In the genomic region with DNA sequence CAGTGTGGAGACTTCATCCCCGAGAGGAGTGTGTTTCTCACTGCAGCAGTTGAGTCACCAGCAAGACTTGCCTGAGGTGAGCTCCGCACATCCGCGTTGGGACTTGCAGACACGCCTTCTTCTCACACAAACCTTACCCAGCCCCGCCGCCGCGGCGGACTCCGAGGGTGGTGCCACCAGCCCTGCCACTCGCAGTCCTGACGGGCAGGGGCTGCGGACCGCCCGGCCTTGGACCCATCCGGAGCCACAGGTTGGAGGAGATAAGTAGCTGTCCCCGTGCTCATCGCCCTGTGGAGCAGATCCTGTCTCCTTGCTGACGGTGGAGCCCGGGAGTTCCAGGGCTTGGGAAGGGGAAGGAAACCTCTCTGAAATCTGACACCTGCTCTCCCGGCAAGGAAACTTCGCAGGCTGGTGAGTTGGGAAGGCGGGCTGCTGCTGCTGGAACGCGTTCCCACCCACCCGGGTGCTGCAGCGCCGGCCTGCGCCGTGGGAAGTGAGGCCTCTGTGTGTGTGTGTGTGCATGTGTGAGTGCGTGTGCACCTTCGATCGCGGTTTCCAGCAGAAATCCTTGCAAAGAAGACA, we compare ENCODE assay signal across 8 cellular contexts. TPM values are rescaled to one million over a fixed set of nuclear protein-coding genes. Genes with fewer than 3 reads are reported as not detected.
A peak's percentile ranks its signal among the peaks of the same experiment; 100 is the strongest.
DNase-seq lines count a peak whose midpoint lies in the region; ATAC-seq and TF ChIP-seq lines count a peak whose summit lies in the region.

A gene with protein sequence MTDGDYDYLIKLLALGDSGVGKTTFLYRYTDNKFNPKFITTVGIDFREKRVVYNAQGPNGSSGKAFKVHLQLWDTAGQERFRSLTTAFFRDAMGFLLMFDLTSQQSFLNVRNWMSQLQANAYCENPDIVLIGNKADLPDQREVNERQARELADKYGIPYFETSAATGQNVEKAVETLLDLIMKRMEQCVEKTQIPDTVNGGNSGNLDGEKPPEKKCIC (plus strand): TSS at position 188 of the 582 bp plus-strand sequence. CDS start 49,109 bp downstream, outside the sequence.

- peaks cover 19% of the 10 kb centered on the region for H3K4me1 Mint-ChIP-seq in activated CD8-positive, alpha-beta memory T cell treated with anti-CD3 and anti-CD28 coated beads, Interleukin-2, amount 10 ng/mL, durations not matched to agents 7 days and 5 days
- peaks cover 4% of the 10 kb centered on the region for H3K4me1 Mint-ChIP-seq in endothelial cell (ENCODE audit: unreplicated experiment)
- H3K4me1 Mint-ChIP-seq in mesothelial cell of epicardium: peaks cover 17% of the 10 kb centered on the region

- peaks cover 2% of the 10 kb centered on the region for H3K9me3 Mint-ChIP-seq in activated CD8-positive, alpha-beta memory T cell treated with anti-CD3 and anti-CD28 coated beads, Interleukin-2, amount 10 ng/mL, durations not matched to agents 7 days and 5 days (ENCODE audit: low read depth)
- no peaks in the 10 kb centered on the region for H3K9me3 Mint-ChIP-seq in endothelial cell (ENCODE audit: unreplicated experiment)
- H3K9me3 Mint-ChIP-seq in mesothelial cell of epicardium: peaks cover 14% of the 10 kb centered on the region

- DNase-seq in SIG-M5 treated with dmso at 0.1 percent for 504 hours (lab: John Stamatoyannopoulos, UW; ENCODE audit: unreplicated experiment) (peak; percentile 22), SIG-M5 (lab: John Stamatoyannopoulos, UW) (no peak), NCI-H526 treated with DMSO at 0.1 percent for 48 hours (lab: John Stamatoyannopoulos, UW) (peak; percentile 47), endothelial cell (ENCODE audit: low spot score) (peak; percentile 65), mesothelial cell of epicardium (ENCODE audit: low spot score in 2 of 2, unreplicated experiment in 2 of 2) (peak; percentile 43 to 78)
- peak; percentile 85 for DNase-seq in activated CD8-positive, alpha-beta memory T cell treated with anti-CD3 and anti-CD28 coated beads, Interleukin-2, amount 10 ng/mL, durations not matched to agents 7 days and 5 days
- DNase-seq in stimulated activated CD8-positive, alpha-beta memory T cell treated with anti-CD3 and anti-CD28 coated beads, Interleukin-12 subunit alpha, Interleukin-12 subunit beta, amount 100 ng/mL, for 4 hours (ENCODE audit: low read depth): peak; percentile 43

- CTCF ChIA-PET in activated CD8-positive, alpha-beta memory T cell treated with anti-CD3 and anti-CD28 coated beads, Interleukin-2, amount 10 ng/mL, durations not matched to agents 7 days and 5 days (lab: Charles Lee): interaction anchor here (0.9 to 2.0 kb wide), 3 partner anchors 9 to 155 kb away, joined by 3 to 5 read pairs (median 3); no protein-coding TSS in a partner anchor

- no peak for TF ChIP-seq CTCF in endothelial cell (IDR thresholded peaks at IDR 0.05; ENCODE audit: unreplicated experiment)
- no peak for TF ChIP-seq CTCF in mesothelial cell of epicardium (IDR thresholded peaks at IDR 0.05; ENCODE audit: unreplicated experiment)

- peak within 1 kb of the TSS; percentile 50 for H3K27ac Mint-ChIP-seq in activated CD8-positive, alpha-beta memory T cell treated with anti-CD3 and anti-CD28 coated beads, Interleukin-2, amount 10 ng/mL, durations not matched to agents 7 days and 5 days
- no peak within 1 kb of the TSS for H3K27ac Mint-ChIP-seq in endothelial cell (ENCODE audit: unreplicated experiment)
- H3K27ac Mint-ChIP-seq in mesothelial cell of epicardium: peak within 1 kb of the TSS; percentile 70

- peak within 1 kb of the TSS; percentile 77 for H3K4me3 Mint-ChIP-seq in activated CD8-positive, alpha-beta memory T cell treated with anti-CD3 and anti-CD28 coated beads, Interleukin-2, amount 10 ng/mL, durations not matched to agents 7 days and 5 days
- peak within 1 kb of the TSS; percentile 77 for H3K4me3 Mint-ChIP-seq in endothelial cell (ENCODE audit: unreplicated experiment)
- peak within 1 kb of the TSS; percentile 78 for H3K4me3 Mint-ChIP-seq in mesothelial cell of epicardium

- peaks cover 10% of the 10 kb centered on the region for H3K27me3 Mint-ChIP-seq in activated CD8-positive, alpha-beta memory T cell treated with anti-CD3 and anti-CD28 coated beads, Interleukin-2, amount 10 ng/mL, durations not matched to agents 7 days and 5 days
- peaks cover 3% of the 10 kb centered on the region for H3K27me3 Mint-ChIP-seq in endothelial cell (ENCODE audit: unreplicated experiment)
- H3K27me3 Mint-ChIP-seq in mesothelial cell of epicardium (ENCODE audit: low read depth): peaks cover 4% of the 10 kb centered on the region

- peaks cover 6% of the 10 kb centered on the region for H3K36me3 Mint-ChIP-seq in activated CD8-positive, alpha-beta memory T cell treated with anti-CD3 and anti-CD28 coated beads, Interleukin-2, amount 10 ng/mL, durations not matched to agents 7 days and 5 days
- no peaks in the 10 kb centered on the region for H3K36me3 Mint-ChIP-seq in endothelial cell (ENCODE audit: low read depth, unreplicated experiment)
- peaks cover 4% of the 10 kb centered on the region for H3K36me3 Mint-ChIP-seq in mesothelial cell of epicardium

- ATAC-seq in activated CD8-positive, alpha-beta memory T cell treated with anti-CD3 and anti-CD28 coated beads, Interleukin-2, amount 10 ng/mL, durations not matched to agents 7 days and 5 days: peak; percentile 98
- ATAC-seq in HG03521 (IDR thresholded peaks at IDR 0.05; ENCODE audit: unreplicated experiment): no peak

RNA-seq across cellular contexts. Expression of the gene that starts here (rescaled TPM):
- total RNA-seq in activated CD8-positive, alpha-beta memory T cell treated with anti-CD3 and anti-CD28 coated beads, Interleukin-2, amount 10 ng/mL, durations not matched to agents 7 days and 5 days: 1 to 10 TPM in 1 of 2 experiments, under 1 TPM in 1; 0.66 to 3.5 TPM
- total RNA-seq in endothelial cell (ENCODE audit: unreplicated experiment) (0.41 TPM), mesothelial cell of epicardium (0.63 to 1.3 TPM (median 0.98 TPM) in 3 replicates)

Comparison
In these comparisons a context has a peak if more than half of its experiments do, and no peak if none do; other contexts are left out.
1. Peak in DNase-seq in endothelial cell; RNA of the gene not detected or under 1 TPM.